In genomic region chr15:60110909-60111308, GRCh38 we compare ENCODE assay signal across 20 cellular contexts.
"Had no signal": no experiment of that assay in that cellular context is flagged by ENCODE, and none has a peak within 500 bp of the region (broad histone marks: within the 10 kb centered on the region; RNA-seq: fewer than 3 reads in every experiment).

No MANE protein-coding gene starts in this region.

- DNase-seq: activated B cell treated with CpG ODN at 0.5 μM for 24 hours; activated CD4-positive, alpha-beta T cell treated with anti-CD3 and anti-CD28 coated beads for 48 hours; activated gamma-delta T cell treated with Interleukin-2 at 50 U/mL for 16 hours; anterior cingulate cortex; caudate nucleus; dorsolateral prefrontal cortex; erythroblast; kidney; left lung; occipital lobe; posterior cingulate gyrus; retina; spleen; stimulated activated naive CD4-positive, alpha-beta T cell; uterus had no signal

- H3K36me3 ChIP-seq: left lung, spleen, tibial nerve, uterus had no signal

- H3K9me3 Mint-ChIP-seq: activated B cell treated with CpG ODN at 0.5 μM for 24 hours had no signal

- H3K4me1 Mint-ChIP-seq: activated B cell treated with CpG ODN at 0.5 μM for 24 hours had no signal

- H3K4me3 Mint-ChIP-seq: activated B cell treated with CpG ODN at 0.5 μM for 24 hours, brain, mesothelial cell of epicardium, nephron had no signal

- H3K4me3 ChIP-seq: dorsolateral prefrontal cortex, left lung, SK-N-MC, spleen, tibial nerve, uterus had no signal

- H3K4me1 ChIP-seq: left lung, spleen, tibial nerve, uterus had no signal

- H3K27ac Mint-ChIP-seq: activated B cell treated with CpG ODN at 0.5 μM for 24 hours, brain, mesothelial cell of epicardium, nephron had no signal

- H3K27ac ChIP-seq: dorsolateral prefrontal cortex, left lung, SK-N-MC, spleen, tibial nerve, uterus had no signal

- H3K9me3 ChIP-seq: left lung, tibial nerve, uterus had no signal

- ATAC-seq: left lung had no signal

- H3K27me3 ChIP-seq: tibial nerve, uterus had no signal

- H3K36me3 Mint-ChIP-seq: brain, mesothelial cell of epicardium had no signal
